Comparison of ENCODE assay signal across 1 cellular context in the genomic region with DNA sequence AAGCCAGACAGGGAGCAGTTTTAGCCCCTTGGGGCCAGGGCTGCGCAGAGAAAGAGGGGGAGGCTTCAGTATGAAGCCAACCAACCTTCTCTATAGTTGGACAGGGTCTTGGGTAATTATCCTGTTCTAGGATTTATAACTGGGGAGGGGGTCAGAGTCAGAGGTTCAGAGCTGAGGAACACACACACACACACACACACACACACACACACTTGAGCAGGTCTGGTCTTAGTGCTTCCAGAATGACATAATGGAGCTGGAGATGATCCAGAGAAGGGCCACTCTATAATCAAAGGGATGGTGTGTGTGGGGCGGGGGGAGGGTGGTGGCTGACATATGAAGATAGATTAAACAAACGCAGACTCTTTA.
TF ChIP-seq lines count a peak whose summit lies in the region.

No MANE protein-coding gene starts in this region.

TF ChIP-seq in H1, 55 proteins besides CTCF, POLR2A, EP300 and RAD21:
- no peak for TF ChIP-seq CBX8 (IDR thresholded peaks at IDR 0.05; ENCODE audit: borderline replicate concordance, low read depth, low read length)
- TF ChIP-seq CEBPB (IDR thresholded peaks at IDR 0.05; ENCODE audit: low read depth, low read length): no peak
- TF ChIP-seq, protein P1, sequence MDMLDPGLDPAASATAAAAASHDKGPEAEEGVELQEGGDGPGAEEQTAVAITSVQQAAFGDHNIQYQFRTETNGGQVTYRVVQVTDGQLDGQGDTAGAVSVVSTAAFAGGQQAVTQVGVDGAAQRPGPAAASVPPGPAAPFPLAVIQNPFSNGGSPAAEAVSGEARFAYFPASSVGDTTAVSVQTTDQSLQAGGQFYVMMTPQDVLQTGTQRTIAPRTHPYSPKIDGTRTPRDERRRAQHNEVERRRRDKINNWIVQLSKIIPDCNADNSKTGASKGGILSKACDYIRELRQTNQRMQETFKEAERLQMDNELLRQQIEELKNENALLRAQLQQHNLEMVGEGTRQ (IDR thresholded peaks at IDR 0.05; ENCODE audit: low read length): no peak
- no peak for TF ChIP-seq ASH2L (IDR thresholded peaks at IDR 0.05; ENCODE audit: low read length)
- no peak for TF ChIP-seq SP2 (IDR thresholded peaks at IDR 0.05; ENCODE audit: low read length)
- no peak for TF ChIP-seq MAFK (IDR thresholded peaks at IDR 0.05; ENCODE audit: low read depth, low read length)
- no peak for TF ChIP-seq RNF2 (IDR thresholded peaks at IDR 0.05; ENCODE audit: borderline replicate concordance, low read depth, low read length, missing control alignments, poor library complexity, severe bottlenecking)
- TF ChIP-seq TAF1 (IDR thresholded peaks at IDR 0.05; ENCODE audit: low read depth, low read length): no peak
- TF ChIP-seq TAF7 (optimal IDR thresholded peaks at IDR 0.05; ENCODE audit: borderline replicate concordance, low read depth, low read length): no peak
- TF ChIP-seq ZNF274 (IDR thresholded peaks at IDR 0.05; ENCODE audit: borderline replicate concordance, extremely low read depth, low read length): no peak
- TF ChIP-seq NANOG (IDR thresholded peaks at IDR 0.05; ENCODE audit: insufficient read depth, low read depth, low read length, poor library complexity, severe bottlenecking): no peak
- TF ChIP-seq NRF1 (IDR thresholded peaks at IDR 0.05; ENCODE audit: low read depth, low read length): no peak
- no peak for TF ChIP-seq RXRA (IDR thresholded peaks at IDR 0.05; ENCODE audit: insufficient read depth, low read depth, low read length)
- no peak for TF ChIP-seq CHD1 (IDR thresholded peaks at IDR 0.05; ENCODE audit: low read depth, low read length)
- no peak for TF ChIP-seq JUN (IDR thresholded peaks at IDR 0.05; ENCODE audit: low read depth, low read length)
- no peak for TF ChIP-seq BACH1 (IDR thresholded peaks at IDR 0.05; ENCODE audit: low read length)
